ENCODE assay signal across 12 cellular contexts in the genomic region with DNA sequence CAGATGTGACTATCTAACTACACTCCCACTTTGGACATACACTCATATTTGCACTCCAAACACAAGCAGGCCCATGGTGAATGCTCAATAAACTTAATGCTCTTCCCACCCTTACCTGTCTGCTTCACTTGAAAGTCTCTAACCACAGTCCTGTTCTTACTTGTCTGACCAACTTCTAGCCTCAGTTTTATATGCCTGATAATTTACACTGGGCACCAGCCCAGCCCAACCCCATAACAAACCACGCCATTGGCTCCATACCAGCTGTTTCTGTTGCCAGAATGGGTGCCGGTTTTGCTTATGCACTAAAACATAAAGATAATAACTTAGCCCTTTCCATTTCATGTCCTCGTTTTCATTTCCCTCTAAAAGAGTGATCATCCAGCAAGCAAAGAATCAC.
A peak's percentile ranks its signal among the peaks of the same experiment; 100 is the strongest.
DNase-seq lines count a peak whose midpoint lies in the region; ATAC-seq and TF ChIP-seq lines count a peak whose summit lies in the region.
"Had no signal": no experiment of that assay in that cellular context is flagged by ENCODE, and none has a peak within 500 bp of the region (broad histone marks: within the 10 kb centered on the region; RNA-seq: fewer than 3 reads in every experiment).

No MANE protein-coding gene starts in this region.

- peaks cover 33% of the 10 kb centered on the region for H3K4me1 ChIP-seq in PC-3 (ENCODE audit: insufficient read depth, low read length)
- peaks cover 19 to 70% (median 43%) of the 10 kb centered on the region in 3 donors for H3K4me1 ChIP-seq in esophagus squamous epithelium
- H3K4me1 ChIP-seq: A549, Caco-2 had no signal

- H3K36me3 ChIP-seq in PC-3 (ENCODE audit: low read depth, low read length) (no peaks in the 10 kb centered on the region), esophagus squamous epithelium (no peaks in the 10 kb centered on the region)
- H3K36me3 ChIP-seq: esophagus muscularis mucosa had no signal

- no peaks in the 10 kb centered on the region for H4K20me1 ChIP-seq in PC-3 (ENCODE audit: low read length)

- 17 to 21% methylated on average over 3 of the region's 3 CpGs for WGBS in esophagus squamous epithelium, 2 donors

- H3K9me3 ChIP-seq in PC-3 (ENCODE audit: low read length), result no peaks in the 10 kb centered on the region
- H3K9me3 ChIP-seq in esophagus squamous epithelium, result no peaks in the 10 kb centered on the region
- H3K9me3 ChIP-seq: A549, Caco-2, esophagus muscularis mucosa had no signal

- BruUV-seq in PC-3 (replicated peaks; lab: Mats Ljungman, UMichigan), result no TSS peak

- peak overlapping the region; percentile 51 for H3K4me2 ChIP-seq in PC-3 (ENCODE audit: low read length)
- H3K4me2 ChIP-seq: A549 had no signal

- no peak overlapping the region for H3K4me3 ChIP-seq in PC-3 (ENCODE audit: low read length)
- no peak overlapping the region for H3K4me3 ChIP-seq in esophagus squamous epithelium
- H3K4me3 ChIP-seq: A549, esophagus muscularis mucosa had no signal

- no peak for TF ChIP-seq POLR2A in esophagus squamous epithelium (IDR thresholded peaks at IDR 0.05)

- POLR2A ChIA-PET in PC-3 (lab: Charles Lee; ENCODE audit: unreplicated experiment), result no interaction called here

- H3K27me3 ChIP-seq in PC-3 (ENCODE audit: low read length) (no peaks in the 10 kb centered on the region), esophagus squamous epithelium (no peaks in the 10 kb centered on the region)
- H3K27me3 ChIP-seq: esophagus muscularis mucosa had no signal

- H3K27ac ChIP-seq in PC-3 (ENCODE audit: low read length), result peak overlapping the region; percentile 34
- peak overlapping the region; percentile 27 to 86 (median 82) for H3K27ac ChIP-seq in esophagus squamous epithelium
- H3K27ac ChIP-seq: A549, esophagus muscularis mucosa had no signal

- H2AFZ ChIP-seq in PC-3 (ENCODE audit: low read length), result 0 out of 2 replicates have a peak overlapping the region, but pooled peaks have one; percentile 0

- DNase-seq in NCI-H2196 (lab: John Stamatoyannopoulos, UW; ENCODE audit: unreplicated experiment) (peak; percentile 9), NCI-H2196 treated with DMSO at 0.1 percent for 48 hours (lab: John Stamatoyannopoulos, UW; ENCODE audit: unreplicated experiment) (no peak), PC-3 (peak; percentile 79), esophagus squamous epithelium (lab: John Stamatoyannopoulos, UW) (no peak), GOT3 (lab: John Stamatoyannopoulos, UW) (no peak), NCI-H128 (lab: John Stamatoyannopoulos, UW; ENCODE audit: unreplicated experiment) (no peak)
- DNase-seq in activated CD4-positive, CD25-positive, alpha-beta regulatory T cell treated with anti-CD3 and anti-CD28 coated beads, Interleukin-2, amount 50 U/mL, for 72 hours, result no peak
- no peak for DNase-seq in stimulated activated CD4-positive, alpha-beta T cell treated with anti-CD3 and anti-CD28 coated beads, Interleukin-4, amount 100 ng/mL, for 1 hour
- DNase-seq: Caco-2, NCI-H146 had no signal

- CTCF ChIA-PET in PC-3 (lab: Charles Lee), result no interaction called here

- H3F3A ChIP-seq in PC-3 (ENCODE audit: low read length, unreplicated experiment), result no peaks in the 10 kb centered on the region

- ATAC-seq in PC-3, result peak; percentile 91
- ATAC-seq: A549 had no signal

- H3K9ac ChIP-seq in PC-3 (ENCODE audit: low read length), result no peak overlapping the region

- no peaks in the 10 kb centered on the region for H3K79me2 ChIP-seq in PC-3 (ENCODE audit: low read length)

- TF ChIP-seq CTCF in PC-3 (conservative IDR thresholded peaks at IDR 0.05; ENCODE audit: low read depth, low read length), result no peak
- TF ChIP-seq CTCF in esophagus squamous epithelium (IDR thresholded peaks at IDR 0.05), result no peak

- intact Hi-C loops in PC-3 (cut with micrococcal nuclease) (no loop called here), esophagus squamous epithelium (cut with DNase I) (no loop called here)

- no peaks in the 10 kb centered on the region for H3K9me2 ChIP-seq in PC-3 (replicated peaks; ENCODE audit: low read length)

Comparison
In these comparisons a context has a peak if more than half of its experiments do, and no peak if none do; other contexts are left out.
1. DNase-seq: peak in NCI-H2196 (single experiment) and PC-3 (single experiment); none in NCI-H2196 treated with DMSO at 0.1 percent for 48 hours (single experiment), esophagus squamous epithelium (single experiment), GOT3 (single experiment), NCI-H128 (single experiment), activated CD4-positive, CD25-positive, alpha-beta regulatory T cell treated with anti-CD3 and anti-CD28 coated beads, Interleukin-2, amount 50 U/mL, for 72 hours (single experiment) and stimulated activated CD4-positive, alpha-beta T cell treated with anti-CD3 and anti-CD28 coated beads, Interleukin-4, amount 100 ng/mL, for 1 hour (single experiment).